25 cellular contexts compared by ENCODE assay signal in genomic region chr10:62543981-62544380, GRCh38.
"Had no signal": no experiment of that assay in that cellular context is flagged by ENCODE, and none has a peak within 500 bp of the region (broad histone marks: within the 10 kb centered on the region; RNA-seq: fewer than 3 reads in every experiment).

No MANE protein-coding gene starts in this region.

- H3K27ac ChIP-seq: esophagus squamous epithelium, left lung, ovary, psoas muscle, testis, tibial artery had no signal

- H3K4me1 ChIP-seq: esophagus squamous epithelium, psoas muscle, sigmoid colon, testis, tibial artery had no signal

- DNase-seq: cortex of kidney; effector memory CD8-positive, alpha-beta T cell; erythroblast; esophagus squamous epithelium; foreskin melanocyte; kidney; left lung; mesendoderm; midbrain; naive thymus-derived CD4-positive, alpha-beta T cell; nucleus accumbens; ovary; posterior cingulate gyrus; psoas muscle; right cardiac atrium; sigmoid colon; spleen; stimulated activated CD4-positive, alpha-beta T cell treated with anti-CD3 and anti-CD28 coated beads, Interleukin-4, amount 100 ng/mL, for 4 hours; stimulated activated naive CD8-positive, alpha-beta T cell treated with anti-CD3 and anti-CD28 coated beads, Interleukin-15, Interleukin-2, amounts not matched to agents 100 U/mL and 50 U/mL, for 24 hours; substantia nigra; testis; tibial artery had no signal

- H3K4me3 Mint-ChIP-seq: effector memory CD8-positive, alpha-beta T cell; naive thymus-derived CD4-positive, alpha-beta T cell; nephron; stimulated activated memory B cell treated with anti-CD40 and anti-IgM and Interleukin-4, amounts not matched to agents 10 μg/mL and 1 μg/mL and 100 μg/mL, for 72 hours; type B pancreatic cell had no signal

- ATAC-seq: effector memory CD8-positive, alpha-beta T cell; left lung; naive thymus-derived CD4-positive, alpha-beta T cell; psoas muscle; right cardiac atrium; stimulated activated memory B cell treated with anti-CD40 and anti-IgM and Interleukin-4, amounts not matched to agents 10 μg/mL and 1 μg/mL and 100 μg/mL, for 72 hours; stimulated activated naive CD8-positive, alpha-beta T cell treated with anti-CD3 and anti-CD28 coated beads, Interleukin-15, Interleukin-2, amounts not matched to agents 100 U/mL and 50 U/mL, for 24 hours had no signal

- H3K27ac Mint-ChIP-seq: effector memory CD8-positive, alpha-beta T cell; naive thymus-derived CD4-positive, alpha-beta T cell; nephron; stimulated activated memory B cell treated with anti-CD40 and anti-IgM and Interleukin-4, amounts not matched to agents 10 μg/mL and 1 μg/mL and 100 μg/mL, for 72 hours; type B pancreatic cell had no signal

- H3K27me3 ChIP-seq: esophagus squamous epithelium, left lung, ovary, sigmoid colon, spleen, testis, tibial artery had no signal

- H3K36me3 Mint-ChIP-seq: stimulated activated memory B cell treated with anti-CD40 and anti-IgM and Interleukin-4, amounts not matched to agents 10 μg/mL and 1 μg/mL and 100 μg/mL, for 72 hours; type B pancreatic cell had no signal

- H3K9me3 ChIP-seq: esophagus squamous epithelium, left lung, ovary, psoas muscle, sigmoid colon, spleen, testis, tibial artery had no signal

- H3K36me3 ChIP-seq: esophagus squamous epithelium, left lung, ovary, sigmoid colon, spleen, tibial artery had no signal

- H3K27me3 Mint-ChIP-seq: stimulated activated memory B cell treated with anti-CD40 and anti-IgM and Interleukin-4, amounts not matched to agents 10 μg/mL and 1 μg/mL and 100 μg/mL, for 72 hours; type B pancreatic cell had no signal

- H3K4me3 ChIP-seq: esophagus squamous epithelium, left lung, ovary, psoas muscle, sigmoid colon, spleen, testis, tibial artery had no signal

- H3K9me3 Mint-ChIP-seq: effector memory CD8-positive, alpha-beta T cell; nephron; type B pancreatic cell had no signal

- H3K4me1 Mint-ChIP-seq: nephron had no signal
